ENCODE assay signal across 11 cellular contexts in the genomic region with DNA sequence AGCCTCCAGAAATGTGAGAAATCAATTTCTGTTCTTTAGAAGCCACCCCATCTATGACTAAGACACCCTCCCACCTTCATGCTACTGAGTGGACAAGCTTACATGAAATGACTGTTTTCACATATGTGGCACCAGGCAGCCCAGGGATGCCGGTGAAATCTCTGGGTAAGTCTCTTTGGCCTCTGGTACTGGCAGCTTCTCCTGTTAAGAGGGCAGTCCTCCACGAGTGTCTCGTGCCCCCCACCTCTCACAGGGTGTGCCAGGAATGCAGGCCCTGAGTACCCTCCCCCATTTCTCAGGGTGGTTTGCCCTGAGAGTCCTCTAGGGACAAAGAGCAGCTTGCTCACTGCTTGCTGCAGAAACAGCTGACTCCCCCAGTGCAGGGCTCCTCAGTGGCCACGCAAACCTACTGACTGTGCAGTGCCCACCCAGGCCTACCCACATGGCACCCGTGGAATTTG. TPM values are rescaled to one million over a fixed set of nuclear protein-coding genes. Genes with fewer than 3 reads are reported as not detected.
DNase-seq lines count a peak whose midpoint lies in the region; ATAC-seq, FAIRE-seq and TF ChIP-seq lines count a peak whose summit lies in the region.
"Had no signal": no experiment of that assay in that cellular context is flagged by ENCODE, and none has a peak within 500 bp of the region (broad histone marks: within the 10 kb centered on the region; RNA-seq: fewer than 3 reads in every experiment).

No MANE protein-coding gene starts in this region.

- H3K36me3 ChIP-seq in HEK293 (ENCODE audit: control insufficient read depth in 2 of 2, insufficient read depth in 1 of 2, low read length in 2 of 2): no peaks in the 10 kb centered on the region
- 0 out of 4 replicates have a peak, but pooled peaks cover 0 to 2% of the 10 kb centered on the region in 2 experiments for H3K36me3 ChIP-seq in GM12878 (ENCODE audit: control insufficient read depth in 2 of 2, insufficient read depth in 2 of 2, low read length in 1 of 2)
- no peaks in the 10 kb centered on the region for H3K36me3 ChIP-seq in neutrophil
- no peaks in the 10 kb centered on the region for H3K36me3 ChIP-seq in ascending aorta

- DNase-seq in T-helper 1 cell: no peak
- no peak for DNase-seq in GM12878 (ENCODE audit: low read depth, low spot score)
- DNase-seq in 8988T: no peak
- DNase-seq in ascending aorta (ENCODE audit: low spot score in 2 of 2): no peak
- DNase-seq: kidney glomerular epithelial cell, SW 1271 had no signal

- intact Hi-C loops in GM12878 (cut with micrococcal nuclease; ENCODE audit: unreplicated experiment) (no loop called here), ascending aorta (cut with DNase I) (loop anchor here (10.0 kb wide), 1 partner anchor 1041 kb away; a partner anchor contains a TSS)

- H3K9ac ChIP-seq in GM12878 (ENCODE audit: control insufficient read depth, insufficient read depth, low read length): no peak overlapping the region

- no peak overlapping the region for H3K4me3 Mint-ChIP-seq in T-helper 1 cell treated with Interleukin-12 subunit alpha and Interleukin-12 subunit beta and Interleukin-4 antibody, amounts not matched to agents 30 μg/mL and 1 μg/mL, for 36 hours

- 14% methylated on average over 5 of the region's 5 CpGs for WGBS in GM12878 (ENCODE audit: insufficient coverage, insufficient replicate concordance, low lambda C conversion rate, missing lambda C conversion rate)

- in situ Hi-C loops in GM12878 (cut with MboI): loop anchor here (5.0 kb wide), 1 partner anchor 36 kb away; no protein-coding TSS in a partner anchor

- POLR2A ChIA-PET in HEK293 (lab: Yijun Ruan, JAX): interaction anchor here (1.3 kb wide), 1 partner anchor 37 kb away, joined by 4 read pairs; no protein-coding TSS in a partner anchor
- POLR2A ChIA-PET in GM12878 (lab: Charles Lee): interaction anchor here (0.9 to 6.5 kb wide), 4 partner anchors 21 to 37 kb away, joined by 3 to 61 read pairs (median 46); a partner anchor contains a TSS

- TF ChIP-seq CTCF in HEK293 (tag by site-specific recombination; IDR thresholded peaks at IDR 0.05) (no peak), GM12878 (IDR thresholded peaks at IDR 0.05 in 2 of 3, conservative IDR thresholded peaks at IDR 0.05 in 1 of 3; ENCODE audit: control insufficient read depth in 2 of 3, extremely low read depth in 1 of 3, insufficient read depth in 1 of 3, low read depth in 3 of 3, low read length in 3 of 3) (no peak), neutrophil (IDR thresholded peaks at IDR 0.05) (no peak), ascending aorta (IDR thresholded peaks at IDR 0.05) (no peak)

- H3K27me3 ChIP-seq in GM12878 (replicated peaks in 1 of 2; ENCODE audit: control insufficient read depth in 2 of 2, insufficient read depth in 2 of 2, low read length in 1 of 2) (no peaks in the 10 kb centered on the region), neutrophil (peaks cover 42% of the 10 kb centered on the region), ascending aorta (no peaks in the 10 kb centered on the region)

- H3K27ac Mint-ChIP-seq in T-helper 1 cell treated with Interleukin-12 subunit alpha and Interleukin-12 subunit beta and Interleukin-4 antibody, amounts not matched to agents 30 μg/mL and 1 μg/mL, for 36 hours: peak overlapping the region; percentile 95

- peaks cover 7% of the 10 kb centered on the region for H3K79me2 ChIP-seq in GM12878 (ENCODE audit: control insufficient read depth, insufficient read depth, low read length)

- BruUV-seq in GM12878 (replicated peaks; lab: Mats Ljungman, UMichigan): no TSS peak

- H3K9me3 ChIP-seq in HEK293 (ENCODE audit: control insufficient read depth, insufficient read depth, low read depth, low read length) (no peaks in the 10 kb centered on the region), GM12878 (replicated peaks; ENCODE audit: control insufficient read depth, insufficient read depth, low read length) (no peaks in the 10 kb centered on the region; the same call in 2 of the 3 replicates), neutrophil (no peaks in the 10 kb centered on the region), ascending aorta (no peaks in the 10 kb centered on the region)

- H3K27ac ChIP-seq in HEK293 (ENCODE audit: extremely low read depth, low read depth, low read length) (no peak overlapping the region), GM12878 (ENCODE audit: control insufficient read depth, insufficient read depth) (peak overlapping the region; percentile 97; the same call in 1 of the 2 replicates), neutrophil (peak overlapping the region; percentile 100), ascending aorta (no peak overlapping the region)

- no peak for TF ChIP-seq RAD21 in GM12878 (IDR thresholded peaks at IDR 0.05; ENCODE audit: insufficient read depth, low read depth, low read length)

- no peak for ATAC-seq in GM12878
- no peak for ATAC-seq in HG02678 (IDR thresholded peaks at IDR 0.05; ENCODE audit: unreplicated experiment)

- SMC1A ChIA-PET in GM12878 (lab: Charles Lee; ENCODE audit: uncharacterized antibody, unreplicated experiment): interaction anchor here (5.0 kb wide), 1 partner anchor 27 kb away, joined by 39 read pairs; a partner anchor contains a TSS

- no peak overlapping the region for H3K4me3 ChIP-seq in HEK293 (ENCODE audit: low read depth, low read length)
- no peak overlapping the region for H3K4me3 ChIP-seq in GM12878
- no peak overlapping the region for H3K4me3 ChIP-seq in neutrophil (ENCODE audit: low read depth in 1 of 2, low read length in 1 of 2)
- no peak overlapping the region for H3K4me3 ChIP-seq in ascending aorta

- H3K4me1 ChIP-seq in HEK293 (ENCODE audit: control insufficient read depth, insufficient read depth, low read length) (peaks cover 4% of the 10 kb centered on the region), GM12878 (ENCODE audit: control insufficient read depth, insufficient read depth, low read length) (peaks cover 47% of the 10 kb centered on the region), neutrophil (ENCODE audit: control insufficient read depth in 1 of 2, insufficient read depth in 1 of 2, low read depth in 1 of 2, low read length in 1 of 2) (peaks cover 46 to 47% of the 10 kb centered on the region in 2 experiments), ascending aorta (peaks cover 13 to 14% of the 10 kb centered on the region in 2 donors)

- H3K36me3 Mint-ChIP-seq in T-helper 1 cell treated with Interleukin-12 subunit alpha and Interleukin-12 subunit beta and Interleukin-4 antibody, amounts not matched to agents 30 μg/mL and 1 μg/mL, for 36 hours (ENCODE audit: low read depth): peaks cover 11% of the 10 kb centered on the region

- H3K4me2 ChIP-seq in GM12878 (ENCODE audit: control insufficient read depth, insufficient read depth): no peak overlapping the region

- H3K27me3 Mint-ChIP-seq in T-helper 1 cell treated with Interleukin-12 subunit alpha and Interleukin-12 subunit beta and Interleukin-4 antibody, amounts not matched to agents 30 μg/mL and 1 μg/mL, for 36 hours (ENCODE audit: low read depth): no peaks in the 10 kb centered on the region

- FAIRE-seq in GM12878 (lab: Jason Lieb, UNC): no peak

- no peak for TF ChIP-seq POLR2A in GM12878 (IDR thresholded peaks at IDR 0.05; ENCODE audit: low read depth, low read length)

- TF ChIP-seq EP300 in GM12878 (IDR thresholded peaks at IDR 0.05; ENCODE audit: borderline replicate concordance in 1 of 2, control insufficient read depth in 1 of 2, low read depth in 2 of 2, low read length in 2 of 2): no peak

- RAD21 ChIA-PET in GM12878 (lab: Charles Lee; ENCODE audit: unreplicated experiment): interaction anchor here (1.7 to 6.1 kb wide), 3 partner anchors 28 to 57 kb away, joined by 7 to 54 read pairs (median 41); a partner anchor contains a TSS

- CTCF ChIA-PET in HEK293 (lab: Yijun Ruan, JAX): interaction anchor here (0.6 to 1.4 kb wide), 3 partner anchors 36 to 889 kb away, joined by 3 read pairs; no protein-coding TSS in a partner anchor
- CTCF ChIA-PET in GM12878 (lab: Yijun Ruan, JAX): interaction anchor here (0.8 to 7.2 kb wide), 4 partner anchors 26 to 167 kb away, joined by 3 to 54 read pairs (median 18); a partner anchor contains a TSS

- H3K9me3 Mint-ChIP-seq in T-helper 1 cell treated with Interleukin-12 subunit alpha and Interleukin-12 subunit beta and Interleukin-4 antibody, amounts not matched to agents 30 μg/mL and 1 μg/mL, for 36 hours: no peaks in the 10 kb centered on the region

- H3K4me1 Mint-ChIP-seq in T-helper 1 cell treated with Interleukin-12 subunit alpha and Interleukin-12 subunit beta and Interleukin-4 antibody, amounts not matched to agents 30 μg/mL and 1 μg/mL, for 36 hours (ENCODE audit: low read depth): peaks cover 46% of the 10 kb centered on the region

- H4K20me1 ChIP-seq in GM12878 (ENCODE audit: control insufficient read depth, insufficient read depth): no peaks in the 10 kb centered on the region

- no peak overlapping the region for H2AFZ ChIP-seq in GM12878 (ENCODE audit: control insufficient read depth, low read depth, low read length)

RNA-seq across cellular contexts. Expression of a gene that starts 3.2 kb away (rescaled TPM):
- 6.1 and 6.2 TPM in 2 replicates for total RNA-seq in GM12878 (2013; cell fraction: nucleolus; rRNA removed)
- 4.2 TPM in 2 replicates for total RNA-seq in GM12878 (2014; rRNA removed)
- 1.8 and 1.9 TPM in 2 replicates for total RNA-seq in GM12878 (2014; rRNA removed; fragmentation: Illumina TruSeq; extraction: Trizol)
- 5.6 and 7.6 TPM in 2 replicates for total RNA-seq in GM12878 (2021)
- polyA plus RNA-seq in GM12878 (2011; ENCODE audit: low read depth): 2.4 TPM
- polyA plus RNA-seq in GM12878 (2011; rRNA removed): 3.1 and 5.0 TPM in 2 replicates
- 8.8 and 10.6 TPM in 2 replicates for polyA plus RNA-seq in GM12878 (2011; cell fraction: cytosol; rRNA removed)
- polyA plus RNA-seq in GM12878 (2011; cell fraction: nucleus; rRNA removed): 19.6 and 22.7 TPM in 2 replicates
- polyA plus RNA-seq in GM12878 (2012): 7.7 and 7.9 TPM in 2 replicates
- polyA plus RNA-seq in GM12878 (2014; fragmentation: Illumina TruSeq; extraction: Trizol): 1.3 and 2.7 TPM in 2 replicates
- under 1 TPM; 0.44 to 0.53 TPM for polyA plus RNA-seq in GM12878 (2014; fragmentation: Nextera tagmentation; extraction: Ambion mirVana)
- polyA plus RNA-seq in GM12878 (2014; rRNA removed): 5.5 and 6.8 TPM in 2 replicates
- 1 to 10 TPM; 3.8 to 4.8 TPM for polyA plus RNA-seq in GM12878 (2016; fragmentation: Nextera tagmentation; extraction: Ambion mirVana)
- 1.1 and 5.2 TPM in 2 replicates for polyA minus RNA-seq in GM12878 (2011; rRNA and poly(A)+ RNA removed)
- 1.6 and 2.6 TPM in 2 replicates for polyA minus RNA-seq in GM12878 (2011; cell fraction: cytosol; rRNA and poly(A)+ RNA removed)
- polyA minus RNA-seq in GM12878 (2011; cell fraction: nucleus; rRNA and poly(A)+ RNA removed): 3.0 and 3.5 TPM in 2 replicates
- 20.1 TPM for total RNA-seq in ascending aorta

RNA-seq across cellular contexts. Expression of a gene that starts 27.2 kb away (rescaled TPM):
- total RNA-seq in GM12878 (2013; cell fraction: nucleolus; rRNA removed): 315 and 380 TPM in 2 replicates
- 53.6 and 61.1 TPM in 2 replicates for total RNA-seq in GM12878 (2014; rRNA removed)
- 20.0 and 23.0 TPM in 2 replicates for total RNA-seq in GM12878 (2014; rRNA removed; fragmentation: Illumina TruSeq; extraction: Trizol)
- total RNA-seq in GM12878 (2021): 76.2 and 79.1 TPM in 2 replicates
- polyA plus RNA-seq in GM12878 (2011; ENCODE audit: low read depth): 42.6 TPM
- 30.5 and 69.6 TPM in 2 replicates for polyA plus RNA-seq in GM12878 (2011; rRNA removed)
- 85.6 and 116 TPM in 2 replicates for polyA plus RNA-seq in GM12878 (2011; cell fraction: cytosol; rRNA removed)
- polyA plus RNA-seq in GM12878 (2011; cell fraction: nucleus; rRNA removed): 998 and 1,152 TPM in 2 replicates
- polyA plus RNA-seq in GM12878 (2012): 120 and 163 TPM in 2 replicates
- polyA plus RNA-seq in GM12878 (2014; fragmentation: Illumina TruSeq; extraction: Trizol): 4.8 and 19.2 TPM in 2 replicates
- polyA plus RNA-seq in GM12878 (2014; fragmentation: Nextera tagmentation; extraction: Ambion mirVana): 1 to 10 TPM in 1 of 2 experiments, under 1 TPM in 1; 0.43 to 2.9 TPM
- polyA plus RNA-seq in GM12878 (2014; rRNA removed): 113 and 114 TPM in 2 replicates
- 10 to 100 TPM; 36.2 to 46.7 TPM for polyA plus RNA-seq in GM12878 (2016; fragmentation: Nextera tagmentation; extraction: Ambion mirVana)
- 22.7 and 47.3 TPM in 2 replicates for polyA minus RNA-seq in GM12878 (2011; rRNA and poly(A)+ RNA removed)
- polyA minus RNA-seq in GM12878 (2011; cell fraction: cytosol; rRNA and poly(A)+ RNA removed): 17.1 and 28.0 TPM in 2 replicates
- 91.9 and 124 TPM in 2 replicates for polyA minus RNA-seq in GM12878 (2011; cell fraction: nucleus; rRNA and poly(A)+ RNA removed)
- total RNA-seq in ascending aorta: 141 TPM

RNA-seq across cellular contexts. Expression of a gene that starts 49.5 kb away (rescaled TPM):
- total RNA-seq in GM12878 (2013; cell fraction: nucleolus; rRNA removed): not detected in 2 replicates
- total RNA-seq in GM12878 (2014; rRNA removed): not detected in 2 replicates
- not detected in 2 replicates for total RNA-seq in GM12878 (2014; rRNA removed; fragmentation: Illumina TruSeq; extraction: Trizol)
- not detected in 2 replicates for total RNA-seq in GM12878 (2021)
- not detected for polyA plus RNA-seq in GM12878 (2011; ENCODE audit: low read depth)
- 0.11 and 0.13 TPM in 2 replicates for polyA plus RNA-seq in GM12878 (2011; rRNA removed)
- polyA plus RNA-seq in GM12878 (2011; cell fraction: cytosol; rRNA removed): 0.03 and 0.18 TPM in 2 replicates
- 0.16 and 0.72 TPM in 2 replicates for polyA plus RNA-seq in GM12878 (2011; cell fraction: nucleus; rRNA removed)
- polyA plus RNA-seq in GM12878 (2012): not detected in 2 replicates
- not detected in 2 replicates for polyA plus RNA-seq in GM12878 (2014; fragmentation: Illumina TruSeq; extraction: Trizol)
- polyA plus RNA-seq in GM12878 (2014; fragmentation: Nextera tagmentation; extraction: Ambion mirVana): not detected
- not detected in 2 replicates for polyA plus RNA-seq in GM12878 (2014; rRNA removed)
- polyA plus RNA-seq in GM12878 (2016; fragmentation: Nextera tagmentation; extraction: Ambion mirVana): not detected
- not detected in 2 replicates for polyA minus RNA-seq in GM12878 (2011; rRNA and poly(A)+ RNA removed)
- not detected in 2 replicates for polyA minus RNA-seq in GM12878 (2011; cell fraction: cytosol; rRNA and poly(A)+ RNA removed)
- polyA minus RNA-seq in GM12878 (2011; cell fraction: nucleus; rRNA and poly(A)+ RNA removed): not detected in 2 replicates
- total RNA-seq in ascending aorta: not detected

RNA-seq across cellular contexts. Expression of a gene that starts 53.3 kb away (rescaled TPM):
- total RNA-seq in GM12878 (2013; cell fraction: nucleolus; rRNA removed): not detected in 2 replicates
- total RNA-seq in GM12878 (2014; rRNA removed): 0.22 TPM in 1 of 2 replicates, not detected in the other
- total RNA-seq in GM12878 (2014; rRNA removed; fragmentation: Illumina TruSeq; extraction: Trizol): not detected in 2 replicates
- total RNA-seq in GM12878 (2021): 0.15 TPM in 1 of 2 replicates, not detected in the other
- polyA plus RNA-seq in GM12878 (2011; ENCODE audit: low read depth): not detected
- not detected in 2 replicates for polyA plus RNA-seq in GM12878 (2011; rRNA removed)
- polyA plus RNA-seq in GM12878 (2011; cell fraction: cytosol; rRNA removed): not detected in 2 replicates
- not detected in 2 replicates for polyA plus RNA-seq in GM12878 (2011; cell fraction: nucleus; rRNA removed)
- polyA plus RNA-seq in GM12878 (2012): not detected in 2 replicates
- not detected in 2 replicates for polyA plus RNA-seq in GM12878 (2014; fragmentation: Illumina TruSeq; extraction: Trizol)
- polyA plus RNA-seq in GM12878 (2014; fragmentation: Nextera tagmentation; extraction: Ambion mirVana): not detected
- 0.12 TPM in 1 of 2 replicates, not detected in the other for polyA plus RNA-seq in GM12878 (2014; rRNA removed)
- not detected for polyA plus RNA-seq in GM12878 (2016; fragmentation: Nextera tagmentation; extraction: Ambion mirVana)
- polyA minus RNA-seq in GM12878 (2011; rRNA and poly(A)+ RNA removed): not detected in 2 replicates
- not detected in 2 replicates for polyA minus RNA-seq in GM12878 (2011; cell fraction: cytosol; rRNA and poly(A)+ RNA removed)
- polyA minus RNA-seq in GM12878 (2011; cell fraction: nucleus; rRNA and poly(A)+ RNA removed): not detected in 2 replicates
- total RNA-seq in ascending aorta: not detected
- total RNA-seq: pulmonary artery endothelial cell had no signal

RNA-seq across cellular contexts. Expression of a gene that starts 57.0 kb away (rescaled TPM):
- total RNA-seq in GM12878 (2013; cell fraction: nucleolus; rRNA removed): 85.4 and 117 TPM in 2 replicates
- 24.1 and 24.9 TPM in 2 replicates for total RNA-seq in GM12878 (2014; rRNA removed)
- total RNA-seq in GM12878 (2014; rRNA removed; fragmentation: Illumina TruSeq; extraction: Trizol): 10.4 and 10.6 TPM in 2 replicates
- 25.8 and 38.0 TPM in 2 replicates for total RNA-seq in GM12878 (2021)
- 7.1 TPM for polyA plus RNA-seq in GM12878 (2011; ENCODE audit: low read depth)
- 12.4 and 27.0 TPM in 2 replicates for polyA plus RNA-seq in GM12878 (2011; rRNA removed)
- 15.9 and 23.0 TPM in 2 replicates for polyA plus RNA-seq in GM12878 (2011; cell fraction: cytosol; rRNA removed)
- polyA plus RNA-seq in GM12878 (2011; cell fraction: nucleus; rRNA removed): 158 and 199 TPM in 2 replicates
- polyA plus RNA-seq in GM12878 (2012): 18.2 and 18.5 TPM in 2 replicates
- 11.1 and 15.0 TPM in 2 replicates for polyA plus RNA-seq in GM12878 (2014; fragmentation: Illumina TruSeq; extraction: Trizol)
- 1 to 10 TPM in 1 of 2 experiments, under 1 TPM in 1; 0.35 to 1.5 TPM for polyA plus RNA-seq in GM12878 (2014; fragmentation: Nextera tagmentation; extraction: Ambion mirVana)
- polyA plus RNA-seq in GM12878 (2014; rRNA removed): 25.0 and 27.2 TPM in 2 replicates
- polyA plus RNA-seq in GM12878 (2016; fragmentation: Nextera tagmentation; extraction: Ambion mirVana): 10 to 100 TPM; 18.2 to 19.0 TPM
- polyA minus RNA-seq in GM12878 (2011; rRNA and poly(A)+ RNA removed): 14.9 and 26.2 TPM in 2 replicates
- polyA minus RNA-seq in GM12878 (2011; cell fraction: cytosol; rRNA and poly(A)+ RNA removed): 13.2 and 15.7 TPM in 2 replicates
- 55.4 and 89.3 TPM in 2 replicates for polyA minus RNA-seq in GM12878 (2011; cell fraction: nucleus; rRNA and poly(A)+ RNA removed)
- 80.5 TPM for total RNA-seq in ascending aorta

Comparison
In these comparisons a context has a peak if more than half of its experiments do, and no peak if none do; other contexts are left out.
1. H3K27ac ChIP-seq: peak in GM12878 (single experiment) and neutrophil (single experiment); none in HEK293 (single experiment) and ascending aorta (0 of 2).